15 cellular contexts compared by ENCODE assay signal in the genomic region with DNA sequence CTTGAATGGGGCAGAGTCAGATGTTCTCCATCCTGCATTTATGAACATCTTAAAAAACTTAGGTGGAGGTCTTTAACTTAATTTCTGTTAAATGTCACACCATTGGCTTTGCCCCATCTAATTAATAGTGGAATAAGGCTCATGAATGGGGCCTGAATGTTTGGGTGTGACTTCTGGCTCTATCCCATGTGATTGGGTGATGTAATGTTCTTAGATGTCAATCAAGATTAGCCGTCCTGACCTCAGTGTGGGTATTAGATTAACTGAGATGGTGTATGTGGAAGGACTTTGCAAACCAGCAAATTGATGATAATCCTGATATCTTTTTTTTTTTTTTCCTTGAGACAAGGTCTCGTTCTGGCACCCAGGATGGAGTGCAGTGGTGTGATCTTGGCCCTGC.
"Had no signal": no experiment of that assay in that cellular context is flagged by ENCODE, and none has a peak within 500 bp of the region (broad histone marks: within the 10 kb centered on the region; RNA-seq: fewer than 3 reads in every experiment).

No MANE protein-coding gene starts in this region.

- H3K4me3 ChIP-seq: esophagus muscularis mucosa, left ventricle myocardium inferior had no signal

- H3K27ac ChIP-seq: esophagus muscularis mucosa, left ventricle myocardium inferior had no signal

- DNase-seq: activated CD4-positive, alpha-beta T cell treated with anti-CD3 and anti-CD28 coated beads, Interleukin-2, amount 10 ng/mL, durations not matched to agents 24 days and 14 days; activated CD4-positive, CD25-positive, alpha-beta regulatory T cell; activated CD8-positive, alpha-beta memory T cell treated with anti-CD3 and anti-CD28 coated beads, Interleukin-2, amount 50 U/mL, for 4 hours; activated CD8-positive, alpha-beta T cell treated with anti-CD3 and anti-CD28 coated beads, Interleukin-2, amount 10 ng/mL, durations not matched to agents 7 days and 5 days; activated T-cell treated with anti-CD3 and anti-CD28 coated beads, Interleukin-2, amount 50 U/mL, for 72 hours; aorta; hippocampal formation; kidney; left ventricle myocardium inferior; stimulated activated CD4-positive, alpha-beta T cell treated with anti-CD3 and anti-CD28 coated beads, Interleukin-15, amount 100 ng/mL, for 24 hours; stimulated activated CD4-positive, alpha-beta T cell treated with anti-CD3 and anti-CD28 coated beads, Interleukin-4, amount 100 ng/mL, for 1 hour; stimulated activated naive CD4-positive, alpha-beta T cell; SW 1271 had no signal

- ATAC-seq: activated CD8-positive, alpha-beta T cell treated with anti-CD3 and anti-CD28 coated beads, Interleukin-2, amount 10 ng/mL, durations not matched to agents 7 days and 5 days; activated T-cell treated with anti-CD3 and anti-CD28 coated beads, Interleukin-2, amount 50 U/mL, for 72 hours; natural killer cell treated with Interleukin-12 subunit alpha and Interleukin-12 subunit beta and Interleukin-15 and Interleukin-18, amount 100 ng/mL, for 72 hours had no signal
